In the genomic region with DNA sequence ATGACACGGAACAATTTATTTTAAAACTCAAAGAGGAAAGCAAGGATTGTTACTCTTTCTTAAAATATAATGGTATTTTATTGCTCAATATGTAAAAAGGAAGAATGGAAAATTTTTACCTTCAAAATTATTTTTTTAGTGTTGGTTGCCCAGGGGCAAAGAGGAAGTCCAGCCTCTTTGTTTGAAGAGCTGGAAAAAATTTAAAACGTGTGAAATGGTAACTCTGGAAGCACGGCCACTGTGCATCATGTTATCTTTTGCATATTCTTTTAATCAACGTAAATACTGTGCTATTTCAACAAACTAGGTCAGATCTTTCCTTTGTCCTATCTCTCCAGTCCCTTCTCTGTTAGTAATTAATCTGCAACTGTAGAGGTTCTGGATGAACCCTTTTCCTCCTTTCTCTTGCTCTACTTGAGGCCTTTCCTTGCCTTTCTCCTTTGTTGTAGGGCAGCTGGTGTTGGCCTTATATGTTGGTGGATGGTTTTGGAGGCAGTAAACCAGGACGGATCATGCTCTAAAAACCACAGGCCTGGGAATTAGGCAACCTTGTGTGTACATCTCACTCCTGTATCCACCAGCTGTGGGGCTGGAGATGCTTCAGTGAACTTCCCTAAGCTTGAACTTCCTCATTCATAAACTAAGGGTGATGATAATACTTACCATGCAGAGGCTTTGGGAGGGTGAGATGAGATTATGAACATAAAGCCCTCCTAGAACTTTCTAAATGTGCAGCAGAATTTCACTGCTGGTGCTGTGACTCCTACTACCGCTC, we compare ENCODE assay signal across 1 cellular context.
TF ChIP-seq lines count a peak whose summit lies in the region.

No MANE protein-coding gene starts in this region.

TF ChIP-seq in GM23338, 12 proteins besides CTCF, POLR2A, EP300 and RAD21 (continued from another document):
- TF ChIP-seq, protein P1, sequence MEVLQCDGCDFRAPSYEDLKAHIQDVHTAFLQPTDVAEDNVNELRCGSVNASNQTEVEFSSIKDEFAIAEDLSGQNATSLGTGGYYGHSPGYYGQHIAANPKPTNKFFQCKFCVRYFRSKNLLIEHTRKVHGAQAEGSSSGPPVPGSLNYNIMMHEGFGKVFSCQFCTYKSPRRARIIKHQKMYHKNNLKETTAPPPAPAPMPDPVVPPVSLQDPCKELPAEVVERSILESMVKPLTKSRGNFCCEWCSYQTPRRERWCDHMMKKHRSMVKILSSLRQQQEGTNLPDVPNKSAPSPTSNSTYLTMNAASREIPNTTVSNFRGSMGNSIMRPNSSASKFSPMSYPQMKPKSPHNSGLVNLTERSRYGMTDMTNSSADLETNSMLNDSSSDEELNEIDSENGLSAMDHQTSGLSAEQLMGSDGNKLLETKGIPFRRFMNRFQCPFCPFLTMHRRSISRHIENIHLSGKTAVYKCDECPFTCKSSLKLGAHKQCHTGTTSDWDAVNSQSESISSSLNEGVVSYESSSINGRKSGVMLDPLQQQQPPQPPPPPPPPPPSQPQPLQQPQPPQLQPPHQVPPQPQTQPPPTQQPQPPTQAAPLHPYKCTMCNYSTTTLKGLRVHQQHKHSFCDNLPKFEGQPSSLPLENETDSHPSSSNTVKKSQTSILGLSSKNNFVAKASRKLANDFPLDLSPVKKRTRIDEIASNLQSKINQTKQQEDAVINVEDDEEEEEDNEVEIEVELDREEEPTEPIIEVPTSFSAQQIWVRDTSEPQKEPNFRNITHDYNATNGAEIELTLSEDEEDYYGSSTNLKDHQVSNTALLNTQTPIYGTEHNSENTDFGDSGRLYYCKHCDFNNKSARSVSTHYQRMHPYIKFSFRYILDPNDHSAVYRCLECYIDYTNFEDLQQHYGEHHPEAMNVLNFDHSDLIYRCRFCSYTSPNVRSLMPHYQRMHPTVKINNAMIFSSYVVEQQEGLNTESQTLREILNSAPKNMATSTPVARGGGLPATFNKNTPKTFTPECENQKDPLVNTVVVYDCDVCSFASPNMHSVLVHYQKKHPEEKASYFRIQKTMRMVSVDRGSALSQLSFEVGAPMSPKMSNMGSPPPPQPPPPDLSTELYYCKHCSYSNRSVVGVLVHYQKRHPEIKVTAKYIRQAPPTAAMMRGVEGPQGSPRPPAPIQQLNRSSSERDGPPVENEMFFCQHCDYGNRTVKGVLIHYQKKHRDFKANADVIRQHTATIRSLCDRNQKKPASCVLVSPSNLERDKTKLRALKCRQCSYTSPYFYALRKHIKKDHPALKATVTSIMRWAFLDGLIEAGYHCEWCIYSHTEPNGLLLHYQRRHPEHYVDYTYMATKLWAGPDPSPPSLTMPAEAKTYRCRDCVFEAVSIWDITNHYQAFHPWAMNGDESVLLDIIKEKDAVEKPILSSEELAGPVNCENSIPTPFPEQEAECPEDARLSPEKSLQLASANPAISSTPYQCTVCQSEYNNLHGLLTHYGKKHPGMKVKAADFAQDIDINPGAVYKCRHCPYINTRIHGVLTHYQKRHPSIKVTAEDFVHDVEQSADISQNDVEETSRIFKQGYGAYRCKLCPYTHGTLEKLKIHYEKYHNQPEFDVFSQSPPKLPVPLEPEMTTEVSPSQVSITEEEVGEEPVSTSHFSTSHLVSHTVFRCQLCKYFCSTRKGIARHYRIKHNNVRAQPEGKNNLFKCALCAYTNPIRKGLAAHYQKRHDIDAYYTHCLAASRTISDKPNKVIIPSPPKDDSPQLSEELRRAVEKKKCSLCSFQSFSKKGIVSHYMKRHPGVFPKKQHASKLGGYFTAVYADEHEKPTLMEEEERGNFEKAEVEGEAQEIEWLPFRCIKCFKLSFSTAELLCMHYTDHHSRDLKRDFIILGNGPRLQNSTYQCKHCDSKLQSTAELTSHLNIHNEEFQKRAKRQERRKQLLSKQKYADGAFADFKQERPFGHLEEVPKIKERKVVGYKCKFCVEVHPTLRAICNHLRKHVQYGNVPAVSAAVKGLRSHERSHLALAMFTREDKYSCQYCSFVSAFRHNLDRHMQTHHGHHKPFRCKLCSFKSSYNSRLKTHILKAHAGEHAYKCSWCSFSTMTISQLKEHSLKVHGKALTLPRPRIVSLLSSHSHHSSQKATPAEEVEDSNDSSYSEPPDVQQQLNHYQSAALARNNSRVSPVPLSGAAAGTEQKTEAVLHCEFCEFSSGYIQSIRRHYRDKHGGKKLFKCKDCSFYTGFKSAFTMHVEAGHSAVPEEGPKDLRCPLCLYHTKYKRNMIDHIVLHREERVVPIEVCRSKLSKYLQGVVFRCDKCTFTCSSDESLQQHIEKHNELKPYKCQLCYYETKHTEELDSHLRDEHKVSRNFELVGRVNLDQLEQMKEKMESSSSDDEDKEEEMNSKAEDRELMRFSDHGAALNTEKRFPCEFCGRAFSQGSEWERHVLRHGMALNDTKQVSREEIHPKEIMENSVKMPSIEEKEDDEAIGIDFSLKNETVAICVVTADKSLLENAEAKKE (CRISPR knock-in tag; IDR thresholded peaks at IDR 0.05), result no peak
- TF ChIP-seq ZNF114 (CRISPR knock-in tag; IDR thresholded peaks at IDR 0.05) (no peak), STAT1 (IDR thresholded peaks at IDR 0.05; ENCODE audit: unreplicated experiment) (no peak), POLR2AphosphoS5 (IDR thresholded peaks at IDR 0.05; ENCODE audit: low read depth) (no peak)
